ENCODE assay signal across 1 cellular context in the genomic region with DNA sequence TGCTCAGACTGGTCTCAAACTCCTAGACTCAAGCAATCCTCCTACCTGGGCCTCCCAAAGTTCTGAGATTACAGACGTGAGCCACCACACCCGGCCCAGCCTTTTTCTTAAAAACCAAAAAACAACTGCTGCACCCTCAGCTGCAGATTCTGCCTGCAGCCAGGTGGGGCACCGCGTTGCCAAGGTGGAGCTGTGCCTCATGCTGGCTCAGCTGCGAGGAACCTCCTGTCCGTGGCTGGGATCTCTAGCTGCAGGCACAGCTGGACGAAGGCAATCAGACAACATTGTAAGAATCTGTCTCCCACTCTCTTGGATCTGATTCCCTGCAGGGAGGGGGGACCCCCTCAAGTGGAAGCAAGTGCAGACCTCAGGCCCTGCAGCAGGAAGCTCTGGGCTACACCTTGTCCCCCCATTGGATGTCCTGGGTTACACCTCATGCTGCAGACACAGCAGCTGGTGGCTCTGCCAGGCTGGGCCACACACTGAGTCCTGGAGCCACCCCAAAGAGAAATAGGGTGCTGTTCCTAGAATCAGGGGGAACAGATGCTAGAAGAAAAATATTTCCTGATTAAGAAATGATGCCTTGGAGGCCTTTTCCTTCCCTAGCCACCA.
TF ChIP-seq lines count a peak whose summit lies in the region.

No MANE protein-coding gene starts in this region.

TF ChIP-seq in H1, 55 proteins besides CTCF, POLR2A, EP300 and RAD21:
- no peak for TF ChIP-seq RFX5 (IDR thresholded peaks at IDR 0.05; ENCODE audit: borderline replicate concordance, low read depth, low read length)
- no peak for TF ChIP-seq GABPA (IDR thresholded peaks at IDR 0.05; ENCODE audit: borderline replicate concordance, insufficient read depth, low read length)
- peak in 1 of 2 experiments; percentile 75; a peak in 1 of 4 replicates for TF ChIP-seq HDAC2 (IDR thresholded peaks at IDR 0.05; ENCODE audit: borderline replicate concordance in 1 of 2, low read depth in 2 of 2, low read length in 2 of 2)
- no peak for TF ChIP-seq TAF1 (IDR thresholded peaks at IDR 0.05; ENCODE audit: low read depth, low read length)
- no peak for TF ChIP-seq SRF (IDR thresholded peaks at IDR 0.05; ENCODE audit: low read depth, low read length)
- TF ChIP-seq, protein P1, sequence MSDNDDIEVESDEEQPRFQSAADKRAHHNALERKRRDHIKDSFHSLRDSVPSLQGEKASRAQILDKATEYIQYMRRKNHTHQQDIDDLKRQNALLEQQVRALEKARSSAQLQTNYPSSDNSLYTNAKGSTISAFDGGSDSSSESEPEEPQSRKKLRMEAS (IDR thresholded peaks at IDR 0.05): peak; percentile 99
- peak; percentile 34 for TF ChIP-seq RNF2 (IDR thresholded peaks at IDR 0.05; ENCODE audit: borderline replicate concordance, low read depth, low read length, missing control alignments, poor library complexity, severe bottlenecking)
- TF ChIP-seq, protein P2, sequence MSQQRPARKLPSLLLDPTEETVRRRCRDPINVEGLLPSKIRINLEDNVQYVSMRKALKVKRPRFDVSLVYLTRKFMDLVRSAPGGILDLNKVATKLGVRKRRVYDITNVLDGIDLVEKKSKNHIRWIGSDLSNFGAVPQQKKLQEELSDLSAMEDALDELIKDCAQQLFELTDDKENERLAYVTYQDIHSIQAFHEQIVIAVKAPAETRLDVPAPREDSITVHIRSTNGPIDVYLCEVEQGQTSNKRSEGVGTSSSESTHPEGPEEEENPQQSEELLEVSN (IDR thresholded peaks at IDR 0.05): peak; percentile 96
